14 cellular contexts compared by ENCODE assay signal in the genomic region with DNA sequence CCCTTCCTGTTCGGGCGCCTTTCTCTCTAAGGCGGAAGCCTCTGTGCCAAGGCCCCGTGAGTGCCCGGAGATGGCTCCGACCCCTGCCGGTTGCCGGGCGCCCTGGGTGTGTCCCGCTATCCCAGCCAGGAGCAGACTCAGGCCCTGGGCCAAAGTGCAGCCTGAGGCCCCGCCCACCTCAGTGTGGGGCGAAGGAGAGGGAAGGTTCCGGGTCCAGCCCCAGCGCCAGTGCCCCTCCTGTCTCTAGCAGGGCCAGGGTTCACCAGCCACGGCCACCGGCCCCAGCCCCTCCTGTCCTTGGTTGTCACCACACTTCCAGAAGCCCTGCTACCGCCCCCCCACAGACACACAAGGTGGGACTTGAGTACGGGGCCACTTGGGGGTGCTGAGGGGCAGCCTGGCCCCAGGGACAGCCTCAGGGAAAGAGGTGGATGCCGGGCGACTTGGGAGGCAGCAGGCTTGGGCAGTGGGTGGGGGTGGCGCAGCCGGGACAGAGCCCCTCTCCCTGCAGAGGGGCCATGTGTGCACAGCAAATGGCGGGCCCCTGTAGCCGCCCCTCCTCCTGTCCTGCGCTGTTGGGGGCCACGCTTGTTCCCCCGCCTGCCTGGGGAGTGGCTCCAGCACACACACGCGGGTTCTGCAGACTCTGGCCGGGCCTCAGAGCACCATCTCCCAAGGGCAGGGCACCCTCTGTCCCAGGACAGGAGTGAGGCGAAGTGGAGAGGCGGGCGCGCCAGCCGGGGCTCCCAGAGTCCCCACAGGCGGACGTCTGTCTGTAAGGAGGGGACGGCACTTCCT. TPM values are rescaled to one million over a fixed set of nuclear protein-coding genes. Genes with fewer than 3 reads are reported as not detected.
A peak's percentile ranks its signal among the peaks of the same experiment; 100 is the strongest.
DNase-seq lines count a peak whose midpoint lies in the region; ATAC-seq, FAIRE-seq and TF ChIP-seq lines count a peak whose summit lies in the region.
"Had no signal": no experiment of that assay in that cellular context is flagged by ENCODE, and none has a peak within 500 bp of the region (broad histone marks: within the 10 kb centered on the region; RNA-seq: fewer than 3 reads in every experiment).

No MANE protein-coding gene starts in this region.

- peak overlapping the region; percentile 32 for H3K9ac ChIP-seq in endocrine pancreas (ENCODE audit: control insufficient read depth, insufficient read depth, low read length)

- no peaks in the 10 kb centered on the region for H3K27me3 ChIP-seq in endocrine pancreas (ENCODE audit: control insufficient read depth, insufficient read depth, low read length)
- no peaks in the 10 kb centered on the region for H3K27me3 ChIP-seq in right lobe of liver
- peaks cover 0 to 35% (median 12%) of the 10 kb centered on the region in 4 donors for H3K27me3 ChIP-seq in upper lobe of left lung

- H3K4me1 ChIP-seq in endocrine pancreas (ENCODE audit: control insufficient read depth, insufficient read depth, low read length) (no peaks in the 10 kb centered on the region), right lobe of liver (peaks cover 0 to 8% (median 3%) of the 10 kb centered on the region in 4 donors), upper lobe of left lung (peaks cover 10 to 19% (median 11%) of the 10 kb centered on the region in 4 donors)

- ATAC-seq in right lobe of liver: peak; percentile 79 to 93 (median 84)
- peak; percentile 13 to 38 for ATAC-seq in upper lobe of left lung (ENCODE audit: low FRiP score in 2 of 2)
- ATAC-seq in GM19023 (IDR thresholded peaks at IDR 0.05; ENCODE audit: unreplicated experiment): no peak

- intact Hi-C loops in right lobe of liver (cut with DNase I): no loop called here

- H3K36me3 ChIP-seq in endocrine pancreas (ENCODE audit: control insufficient read depth, insufficient read depth, low read length): no peaks in the 10 kb centered on the region
- H3K36me3 ChIP-seq in right lobe of liver: no peaks in the 10 kb centered on the region
- H3K36me3 ChIP-seq in upper lobe of left lung: no peaks in the 10 kb centered on the region

- peak in 3 of 4 donors; percentile 8 to 29 (median 17) for TF ChIP-seq CTCF in right lobe of liver (IDR thresholded peaks at IDR 0.05)
- no peak for TF ChIP-seq CTCF in upper lobe of left lung (IDR thresholded peaks at IDR 0.05)

- WGBS in right lobe of liver (ENCODE audit: insufficient coverage, low coverage, low lambda C conversion rate, missing lambda C conversion rate): 25% methylated on average over 11 of the region's 38 CpGs
- 14% methylated on average over 22 of the region's 38 CpGs; no CpG with 5 or more reads in 1 of the 2 donors for WGBS in upper lobe of left lung, 2 donors

- TF ChIP-seq EP300 in upper lobe of left lung (IDR thresholded peaks at IDR 0.05): no peak

- TF ChIP-seq POLR2A in right lobe of liver (IDR thresholded peaks at IDR 0.05) (no peak), upper lobe of left lung (IDR thresholded peaks at IDR 0.05) (no peak), GM12891 (IDR thresholded peaks at IDR 0.05; ENCODE audit: low read depth, low read length) (no peak)

- peaks cover under 1% of the 10 kb centered on the region for H3K9me3 ChIP-seq in endocrine pancreas (ENCODE audit: control insufficient read depth, low read length)
- H3K9me3 ChIP-seq in right lobe of liver: no peaks in the 10 kb centered on the region
- H3K9me3 ChIP-seq in upper lobe of left lung: peaks cover 0 to 11% (median 7%) of the 10 kb centered on the region in 4 donors

- H3K4me3 ChIP-seq in endocrine pancreas (ENCODE audit: control insufficient read depth, insufficient read depth, low read length) (no peak overlapping the region), right lobe of liver (no peak overlapping the region), upper lobe of left lung (peak overlapping the region in 1 of 4 donors; percentile 4)

- DNase-seq in NCI-H2196 (lab: John Stamatoyannopoulos, UW; ENCODE audit: unreplicated experiment) (peak; percentile 82), right lobe of liver (peak in 2 of 3 donors; percentile 65 to 68), upper lobe of left lung (no peak), D341Med (ENCODE audit: low spot score) (no peak), GM12891 (ENCODE audit: insufficient read length, low spot score) (no peak)
- DNase-seq: activated CD4-positive, CD25-positive, alpha-beta regulatory T cell treated with anti-CD3 and anti-CD28 coated beads, Interleukin-2, amount 50 U/mL, for 72 hours; NCI-H524 treated with DMSO at 0.1 percent for 48 hours had no signal

- FAIRE-seq in GM12891 (lab: Jason Lieb, UNC): no peak
- FAIRE-seq: bronchial epithelial cell had no signal

- H3K27ac ChIP-seq in right lobe of liver: no peak overlapping the region
- no peak overlapping the region for H3K27ac ChIP-seq in upper lobe of left lung

TF ChIP-seq in GM12891, 5 proteins besides CTCF, POLR2A, EP300 and RAD21:
- TF ChIP-seq PAX5 (IDR thresholded peaks at IDR 0.05; ENCODE audit: insufficient read depth, low read length, severe bottlenecking): no peak
- no peak for TF ChIP-seq POLR2AphosphoS5 (IDR thresholded peaks at IDR 0.05; ENCODE audit: low read depth, low read length)
- no peak for TF ChIP-seq POU2F2 (IDR thresholded peaks at IDR 0.05; ENCODE audit: low read depth, low read length)
- no peak for TF ChIP-seq SPI1 (IDR thresholded peaks at IDR 0.05; ENCODE audit: low read depth, low read length)
- TF ChIP-seq TAF1 (IDR thresholded peaks at IDR 0.05; ENCODE audit: low read depth, low read length): no peak

RNA-seq across cellular contexts. Expression of a gene that starts 6.0 kb away (rescaled TPM):
- total RNA-seq in right lobe of liver (not detected), upper lobe of left lung (under 1 TPM in 1 of 6 donors, not detected in 5; 0.30 TPM)
- polyA plus RNA-seq in GM12891 (2012; ENCODE audit: low read depth, missing spikeins): not detected
- total RNA-seq: activated T-helper 1 cell treated with anti-CD3 and anti-CD28 coated beads, Interleukin-12 subunit alpha, Interleukin-12 subunit beta, Interleukin-2, Interleukin-4 antibody, amounts not matched to agents 30 ng/mL and 10 ng/mL and 1 ng/mL, durations not matched to agents 14 hours and 24 hours and 36 hours; bronchial epithelial cell; SK-MEL-5 had no signal
- polyA plus RNA-seq: esophagus had no signal

RNA-seq across cellular contexts. Expression of a gene that starts 17.5 kb away (rescaled TPM):
- not detected for total RNA-seq in right lobe of liver
- not detected for total RNA-seq in upper lobe of left lung
- polyA plus RNA-seq in GM12891 (2012; ENCODE audit: low read depth, missing spikeins): 0.21 TPM
- total RNA-seq: activated T-helper 1 cell treated with anti-CD3 and anti-CD28 coated beads, Interleukin-12 subunit alpha, Interleukin-12 subunit beta, Interleukin-2, Interleukin-4 antibody, amounts not matched to agents 30 ng/mL and 10 ng/mL and 1 ng/mL, durations not matched to agents 14 hours and 24 hours and 36 hours; bronchial epithelial cell; SK-MEL-5 had no signal
- polyA plus RNA-seq: neural cell had no signal

Comparison
In these comparisons a context has a peak if more than half of its experiments do, and no peak if none do; other contexts are left out.
1. DNase-seq: peak in NCI-H2196 (single experiment) and right lobe of liver (2 of 3); none in upper lobe of left lung (0 of 2), D341Med (single experiment) and GM12891 (single experiment).
2. CTCF ChIP-seq: peak in right lobe of liver (3 of 4); none in upper lobe of left lung (0 of 6).